ENCODE assay signal across 19 cellular contexts in the genomic region with DNA sequence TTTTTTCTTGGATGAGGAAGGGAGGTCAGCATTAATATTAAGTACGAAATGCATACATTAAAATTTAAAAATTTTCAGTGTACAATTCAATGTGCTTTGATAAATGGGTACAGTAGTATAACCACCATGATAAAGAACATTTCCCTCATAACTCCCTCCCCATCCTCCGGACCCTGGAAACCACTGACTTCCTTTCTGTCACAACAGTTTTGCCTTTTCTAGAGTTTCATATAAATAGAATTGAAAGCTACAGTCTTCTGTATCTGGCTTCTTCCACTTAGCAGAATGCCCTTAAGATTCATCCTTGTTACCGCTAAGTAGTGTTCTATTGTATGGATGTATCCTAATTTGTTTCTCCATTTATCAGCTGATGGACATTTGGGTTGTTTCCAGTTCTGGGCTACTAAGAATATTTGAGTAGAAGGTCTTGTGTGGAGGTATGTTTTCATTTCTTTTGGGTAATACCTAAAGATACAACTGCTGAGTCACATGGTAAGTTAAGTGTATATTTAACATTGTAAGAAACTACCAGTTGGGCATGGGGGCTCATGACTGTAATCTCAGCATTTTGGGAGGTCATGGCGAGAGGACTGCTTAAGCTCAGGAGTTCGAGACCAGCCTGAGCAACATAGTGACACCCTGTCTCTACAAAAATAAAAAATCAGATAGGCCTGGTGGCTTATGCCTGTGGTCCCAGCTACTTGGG. TPM values are rescaled to one million over a fixed set of nuclear protein-coding genes. Genes with fewer than 3 reads are reported as not detected.
DNase-seq lines count a peak whose midpoint lies in the region; ATAC-seq, FAIRE-seq and TF ChIP-seq lines count a peak whose summit lies in the region.
"Had no signal": no experiment of that assay in that cellular context is flagged by ENCODE, and none has a peak within 500 bp of the region (broad histone marks: within the 10 kb centered on the region; RNA-seq: fewer than 3 reads in every experiment).

No MANE protein-coding gene starts in this region.

- no peak for DNase-seq in activated CD4-positive, alpha-beta T cell treated with anti-CD3 and anti-CD28 coated beads, Interleukin-2, amount 10 ng/mL, durations not matched to agents 24 days and 14 days
- no peak for DNase-seq in activated CD4-positive, alpha-beta T cell treated with anti-CD3 and anti-CD28 coated beads for 4 hours
- no peak for DNase-seq in H54 (ENCODE audit: insufficient read length, low spot score)
- DNase-seq in activated B cell treated with CpG ODN at 0.5 μM for 24 hours, result no peak
- DNase-seq in natural killer cell, result no peak
- DNase-seq in COR-L47 (lab: John Stamatoyannopoulos, UW), result no peak
- DNase-seq: activated CD8-positive, alpha-beta memory T cell treated with anti-CD3 and anti-CD28 coated beads, Interleukin-2, amount 50 U/mL, for 48 hours; amniotic stem cell; Calu3; central memory CD4-positive, alpha-beta T cell; effector memory CD4-positive, alpha-beta T cell; hypothalamus; NCI-H510A; psoas muscle; upper lobe of right lung had no signal

- POLR2A ChIA-PET in activated B cell treated with CpG ODN at 0.5 μM for 24 hours (lab: Charles Lee), result interaction anchor here (0.6 to 0.7 kb wide), 3 partner anchors 8 to 38 kb away, joined by 3 to 4 read pairs (median 4); no protein-coding TSS in a partner anchor

- H3K9me3 Mint-ChIP-seq in activated CD4-positive, alpha-beta T cell treated with anti-CD3 and anti-CD28 coated beads, Interleukin-2, amount 10 ng/mL, durations not matched to agents 24 days and 14 days, result peaks cover 8% of the 10 kb centered on the region
- peaks cover 3% of the 10 kb centered on the region for H3K9me3 Mint-ChIP-seq in activated B cell treated with CpG ODN at 0.5 μM for 24 hours
- no peaks in the 10 kb centered on the region for H3K9me3 Mint-ChIP-seq in natural killer cell
- H3K9me3 Mint-ChIP-seq: IgD-negative memory B cell; stimulated activated effector memory CD8-positive, alpha-beta T cell treated with anti-CD3 and anti-CD28 coated beads, Interleukin-12 subunit alpha, Interleukin-12 subunit beta, amount 100 ng/mL, for 72 hours had no signal

- peaks cover 26% of the 10 kb centered on the region for H3K4me1 Mint-ChIP-seq in activated CD4-positive, alpha-beta T cell treated with anti-CD3 and anti-CD28 coated beads, Interleukin-2, amount 10 ng/mL, durations not matched to agents 24 days and 14 days
- H3K4me1 Mint-ChIP-seq in activated B cell treated with CpG ODN at 0.5 μM for 24 hours (peaks cover 71% of the 10 kb centered on the region), natural killer cell (peaks cover 78 to 82% of the 10 kb centered on the region in 2 donors)

- H3K27me3 Mint-ChIP-seq in activated CD4-positive, alpha-beta T cell treated with anti-CD3 and anti-CD28 coated beads, Interleukin-2, amount 10 ng/mL, durations not matched to agents 24 days and 14 days, result no peaks in the 10 kb centered on the region
- H3K27me3 Mint-ChIP-seq in activated B cell treated with CpG ODN at 0.5 μM for 24 hours (no peaks in the 10 kb centered on the region), natural killer cell (ENCODE audit: low read depth in 2 of 2) (no peaks in the 10 kb centered on the region)
- H3K27me3 Mint-ChIP-seq: IgD-negative memory B cell had no signal

- TF ChIP-seq CTCF in activated B cell treated with CpG ODN at 0.5 μM for 24 hours (IDR thresholded peaks at IDR 0.05) (no peak), natural killer cell (IDR thresholded peaks at IDR 0.05) (no peak)

- H3K4me3 Mint-ChIP-seq in activated CD4-positive, alpha-beta T cell treated with anti-CD3 and anti-CD28 coated beads, Interleukin-2, amount 10 ng/mL, durations not matched to agents 24 days and 14 days, result peak overlapping the region; percentile 9
- H3K4me3 Mint-ChIP-seq in activated B cell treated with CpG ODN at 0.5 μM for 24 hours (peak overlapping the region; percentile 2), natural killer cell (peak overlapping the region; percentile 57)
- H3K4me3 Mint-ChIP-seq: stimulated activated effector memory CD8-positive, alpha-beta T cell treated with anti-CD3 and anti-CD28 coated beads, Interleukin-12 subunit alpha, Interleukin-12 subunit beta, amount 100 ng/mL, for 72 hours had no signal

- CTCF ChIA-PET in activated B cell treated with CpG ODN at 0.5 μM for 24 hours (lab: Charles Lee), result interaction anchor here (1.7 kb wide), 1 partner anchor 495 kb away, joined by 4 read pairs; no protein-coding TSS in a partner anchor

- ATAC-seq in activated B cell treated with CpG ODN at 0.5 μM for 24 hours (ENCODE audit: low read depth) (no peak), natural killer cell (peak; percentile 49 to 69 (median 50)), HG03159 (IDR thresholded peaks at IDR 0.05; ENCODE audit: unreplicated experiment) (no peak), GM21737 (IDR thresholded peaks at IDR 0.05; ENCODE audit: unreplicated experiment) (no peak)
- ATAC-seq: psoas muscle; stimulated activated effector memory CD8-positive, alpha-beta T cell treated with anti-CD3 and anti-CD28 coated beads, Interleukin-12 subunit alpha, Interleukin-12 subunit beta, amount 100 ng/mL, for 72 hours; upper lobe of right lung had no signal

- no peak for TF ChIP-seq POLR2A in H54 (IDR thresholded peaks at IDR 0.05; ENCODE audit: low read depth, low read length)

- H3K27ac Mint-ChIP-seq in activated CD4-positive, alpha-beta T cell treated with anti-CD3 and anti-CD28 coated beads, Interleukin-2, amount 10 ng/mL, durations not matched to agents 24 days and 14 days, result peak overlapping the region; percentile 11
- H3K27ac Mint-ChIP-seq in activated B cell treated with CpG ODN at 0.5 μM for 24 hours, result peak overlapping the region; percentile 19
- peak overlapping the region; percentile 65 to 79 for H3K27ac Mint-ChIP-seq in natural killer cell

- intact Hi-C loops in activated CD4-positive, alpha-beta T cell treated with anti-CD3 and anti-CD28 coated beads, Interleukin-2, amount 10 ng/mL, durations not matched to agents 24 days and 14 days (cut with micrococcal nuclease), result loop anchor here (1.0 kb wide), 1 partner anchor 8 kb away; no protein-coding TSS in a partner anchor
- intact Hi-C loops in activated B cell treated with CpG ODN at 0.5 μM for 24 hours (cut with micrococcal nuclease) (loop anchor here (2.0 kb wide), 1 partner anchor 15 kb away; no protein-coding TSS in a partner anchor), natural killer cell (cut with micrococcal nuclease) (no loop called here)

- peaks cover 31% of the 10 kb centered on the region for H3K36me3 Mint-ChIP-seq in activated CD4-positive, alpha-beta T cell treated with anti-CD3 and anti-CD28 coated beads, Interleukin-2, amount 10 ng/mL, durations not matched to agents 24 days and 14 days (ENCODE audit: low read depth)
- peaks cover 24% of the 10 kb centered on the region for H3K36me3 Mint-ChIP-seq in activated B cell treated with CpG ODN at 0.5 μM for 24 hours (ENCODE audit: low read depth)
- no peaks in the 10 kb centered on the region for H3K36me3 Mint-ChIP-seq in natural killer cell

- peak; percentile 11 for FAIRE-seq in H54 (lab: Jason Lieb, UNC)

RNA-seq across cellular contexts. Expression of gene ABI1, which starts 30.8 kb away (rescaled TPM):
- total RNA-seq in activated CD4-positive, alpha-beta T cell treated with anti-CD3 and anti-CD28 coated beads, Interleukin-2, amount 10 ng/mL, durations not matched to agents 24 days and 14 days, result 54.5 and 55.7 TPM in 2 replicates
- 76.7 and 83.5 TPM in 2 replicates for total RNA-seq in activated B cell treated with CpG ODN at 0.5 μM for 24 hours
- total RNA-seq in natural killer cell, result 100 to 1,000 TPM in 2 of 3 donors, 10 to 100 TPM in 1; 94.8 to 116 (median 113) TPM

Comparison
In these comparisons a context has a peak if more than half of its experiments do, and no peak if none do; other contexts are left out.
1. H3K27ac Mint-ChIP-seq: peak in every context shown above with its lines; median percentile 72 in natural killer cell; 19 in activated B cell treated with CpG ODN at 0.5 μM for 24 hours; 11 in activated CD4-positive, alpha-beta T cell treated with anti-CD3 and anti-CD28 coated beads, Interleukin-2, amount 10 ng/mL, durations not matched to agents 24 days and 14 days.
2. H3K4me3 Mint-ChIP-seq: peak in every context shown above with its lines; median percentile 57 in natural killer cell; 9 in activated CD4-positive, alpha-beta T cell treated with anti-CD3 and anti-CD28 coated beads, Interleukin-2, amount 10 ng/mL, durations not matched to agents 24 days and 14 days; 2 in activated B cell treated with CpG ODN at 0.5 μM for 24 hours.
3. ATAC-seq: peak in natural killer cell (3 of 3); none in activated B cell treated with CpG ODN at 0.5 μM for 24 hours (single experiment), HG03159 (single experiment) and GM21737 (single experiment).